In the genomic region with DNA sequence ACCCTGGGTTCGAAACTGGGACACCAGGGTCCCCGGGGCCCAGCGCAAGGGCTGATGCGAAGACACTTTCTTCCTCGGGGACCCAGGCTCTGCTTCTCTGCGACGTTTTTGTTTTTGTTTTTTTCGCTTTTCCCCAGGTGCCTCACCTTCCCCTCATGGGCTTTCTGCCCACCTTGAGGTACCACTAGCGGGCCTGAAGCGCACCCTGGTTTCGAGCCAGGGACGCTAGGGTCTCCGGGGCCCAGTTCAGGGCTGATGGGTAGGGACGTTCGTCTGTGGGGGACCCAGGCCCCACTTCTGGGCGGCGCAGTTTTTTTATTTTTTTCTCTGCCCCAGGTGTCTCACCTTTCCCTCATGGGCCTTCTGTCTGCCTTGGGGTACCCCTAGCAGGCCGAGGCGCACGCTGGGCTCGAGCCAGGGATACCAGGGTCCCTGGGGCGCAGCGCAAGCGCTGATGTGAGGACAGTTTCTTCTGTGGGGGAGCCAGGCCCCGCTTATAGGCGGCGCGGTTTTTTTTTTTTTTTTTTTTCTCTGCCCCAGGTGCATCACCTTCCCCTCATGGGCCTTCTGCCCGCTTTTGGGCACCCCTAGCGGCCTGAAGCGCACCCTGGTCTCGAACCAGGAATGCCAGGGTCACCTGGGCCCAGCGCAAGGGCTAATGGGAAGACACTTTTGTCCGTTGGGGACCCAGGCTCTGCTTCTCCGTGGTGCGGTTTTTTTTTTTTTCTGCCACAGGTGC, we compare ENCODE assay signal across 8 cellular contexts.
A peak's percentile ranks its signal among the peaks of the same experiment; 100 is the strongest.
DNase-seq lines count a peak whose midpoint lies in the region; ATAC-seq and TF ChIP-seq lines count a peak whose summit lies in the region.
"Not testable (repeated sequence)": the region's sequence is repeated elsewhere in the genome, so short reads cannot be mapped to it uniquely, and the experiment has no call there.

No MANE protein-coding gene starts in this region.

- not testable (repeated sequence) for H3K9me3 ChIP-seq in Karpas-422 (ENCODE audit: low read length); upper lobe of right lung

- not testable (repeated sequence) for H3K9me3 Mint-ChIP-seq in activated CD4-positive, alpha-beta T cell treated with anti-CD3 and anti-CD28 coated beads, Interleukin-2, amount 10 ng/mL, durations not matched to agents 24 days and 14 days; activated T-helper 2 cell treated with anti-CD3 and anti-CD28 coated beads, Interferon-gamma antibody, Interleukin-2, Interleukin-4, amounts not matched to agents 10 μg/mL and 5 μg/mL and 100 μg/mL, durations not matched to agents 14 hours and 24 hours and 36 hours; central memory CD8-positive, alpha-beta T cell; memory B cell; stimulated activated memory B cell treated with anti-CD40 and anti-IgM and Interleukin-4, amounts not matched to agents 10 μg/mL and 1 μg/mL and 100 μg/mL, for 72 hours

- H4K20me1 ChIP-seq in Karpas-422 (ENCODE audit: insufficient read depth, low read depth, low read length), result not testable (repeated sequence)

- H3K27ac ChIP-seq in Karpas-422 (ENCODE audit: low read length), result peak overlapping the region; percentile 87
- H3K27ac ChIP-seq in upper lobe of right lung, result not testable (repeated sequence)

- peak overlapping the region; percentile 57 for H3K9ac ChIP-seq in Karpas-422 (ENCODE audit: low read length)

- H3K4me2 ChIP-seq in Karpas-422 (ENCODE audit: low read depth, low read length, poor library complexity, severe bottlenecking), result peak overlapping the region; percentile 32

- intact Hi-C loops in activated CD4-positive, alpha-beta T cell treated with anti-CD3 and anti-CD28 coated beads, Interleukin-2, amount 10 ng/mL, durations not matched to agents 24 days and 14 days (cut with micrococcal nuclease); activated T-helper 2 cell treated with anti-CD3 and anti-CD28 coated beads, Interferon-gamma antibody, Interleukin-2, Interleukin-4, amounts not matched to agents 10 μg/mL and 5 μg/mL and 100 μg/mL, durations not matched to agents 14 hours and 24 hours and 36 hours (cut with micrococcal nuclease); upper lobe of right lung (cut with DNase I): not testable (repeated sequence)

- not testable (repeated sequence) for H3K4me1 Mint-ChIP-seq in activated CD4-positive, alpha-beta T cell treated with anti-CD3 and anti-CD28 coated beads, Interleukin-2, amount 10 ng/mL, durations not matched to agents 24 days and 14 days; activated T-helper 2 cell treated with anti-CD3 and anti-CD28 coated beads, Interferon-gamma antibody, Interleukin-2, Interleukin-4, amounts not matched to agents 10 μg/mL and 5 μg/mL and 100 μg/mL, durations not matched to agents 14 hours and 24 hours and 36 hours (ENCODE audit: low read depth); central memory CD8-positive, alpha-beta T cell; memory B cell
- peaks cover 12% of the 10 kb centered on the region for H3K4me1 Mint-ChIP-seq in stimulated activated memory B cell treated with anti-CD40 and anti-IgM and Interleukin-4, amounts not matched to agents 10 μg/mL and 1 μg/mL and 100 μg/mL, for 72 hours

- H3K4me3 Mint-ChIP-seq in activated CD4-positive, alpha-beta T cell treated with anti-CD3 and anti-CD28 coated beads, Interleukin-2, amount 10 ng/mL, durations not matched to agents 24 days and 14 days, result peak overlapping the region; percentile 39
- H3K4me3 Mint-ChIP-seq in activated T-helper 2 cell treated with anti-CD3 and anti-CD28 coated beads, Interferon-gamma antibody, Interleukin-2, Interleukin-4, amounts not matched to agents 10 μg/mL and 5 μg/mL and 100 μg/mL, durations not matched to agents 14 hours and 24 hours and 36 hours (ENCODE audit: low read depth), result peak overlapping the region; percentile 26
- H3K4me3 Mint-ChIP-seq in central memory CD8-positive, alpha-beta T cell, result peak overlapping the region; percentile 62
- H3K4me3 Mint-ChIP-seq in memory B cell, result peak overlapping the region; percentile 74
- peak overlapping the region; percentile 73 for H3K4me3 Mint-ChIP-seq in stimulated activated memory B cell treated with anti-CD40 and anti-IgM and Interleukin-4, amounts not matched to agents 10 μg/mL and 1 μg/mL and 100 μg/mL, for 72 hours

- not testable (repeated sequence) for DNase-seq in Karpas-422; activated CD4-positive, alpha-beta T cell treated with anti-CD3 and anti-CD28 coated beads, Interleukin-2, amount 10 ng/mL, durations not matched to agents 24 days and 14 days; activated T-helper 2 cell treated with anti-CD3 and anti-CD28 coated beads, Interferon-gamma antibody, Interleukin-2, Interleukin-4, amounts not matched to agents 10 μg/mL and 5 μg/mL and 100 μg/mL, durations not matched to agents 14 hours and 24 hours and 36 hours (ENCODE audit: low spot score); central memory CD8-positive, alpha-beta T cell (ENCODE audit: low spot score in 2 of 2); memory B cell (ENCODE audit: low spot score in 2 of 2)
- DNase-seq in upper lobe of right lung, result peak; percentile 9

- peak overlapping the region; percentile 40; the same call in 1 of the 2 replicates for H3K4me3 ChIP-seq in Karpas-422 (ENCODE audit: low read length)
- H3K4me3 ChIP-seq in upper lobe of right lung, result not testable (repeated sequence)

- H2AFZ ChIP-seq in Karpas-422 (ENCODE audit: low read length), result not testable (repeated sequence)

- not testable (repeated sequence) for TF ChIP-seq CTCF in upper lobe of right lung (IDR thresholded peaks at IDR 0.05)

- not testable (repeated sequence) for H3K27me3 Mint-ChIP-seq in activated CD4-positive, alpha-beta T cell treated with anti-CD3 and anti-CD28 coated beads, Interleukin-2, amount 10 ng/mL, durations not matched to agents 24 days and 14 days; activated T-helper 2 cell treated with anti-CD3 and anti-CD28 coated beads, Interferon-gamma antibody, Interleukin-2, Interleukin-4, amounts not matched to agents 10 μg/mL and 5 μg/mL and 100 μg/mL, durations not matched to agents 14 hours and 24 hours and 36 hours (ENCODE audit: low read depth); central memory CD8-positive, alpha-beta T cell; memory B cell; stimulated activated memory B cell treated with anti-CD40 and anti-IgM and Interleukin-4, amounts not matched to agents 10 μg/mL and 1 μg/mL and 100 μg/mL, for 72 hours

- H3K27me3 ChIP-seq in Karpas-422 (ENCODE audit: low read length); upper lobe of right lung: not testable (repeated sequence)

- not testable (repeated sequence) for H3K4me1 ChIP-seq in Karpas-422 (ENCODE audit: low read length); upper lobe of right lung

- not testable (repeated sequence) for H3K36me3 ChIP-seq in Karpas-422 (ENCODE audit: insufficient read depth, low read length); upper lobe of right lung

- ATAC-seq in GM18868 (IDR thresholded peaks at IDR 0.05; ENCODE audit: unreplicated experiment) (peak; percentile 41), memory B cell (ENCODE audit: low read depth) (peak; percentile 33)
- not testable (repeated sequence) for ATAC-seq in central memory CD8-positive, alpha-beta T cell (replicated peaks; ENCODE audit: extremely low read depth, poor library complexity, severe bottlenecking); stimulated activated memory B cell treated with anti-CD40 and anti-IgM and Interleukin-4, amounts not matched to agents 10 μg/mL and 1 μg/mL and 100 μg/mL, for 72 hours; upper lobe of right lung

- H3K36me3 Mint-ChIP-seq in activated CD4-positive, alpha-beta T cell treated with anti-CD3 and anti-CD28 coated beads, Interleukin-2, amount 10 ng/mL, durations not matched to agents 24 days and 14 days (ENCODE audit: low read depth); activated T-helper 2 cell treated with anti-CD3 and anti-CD28 coated beads, Interferon-gamma antibody, Interleukin-2, Interleukin-4, amounts not matched to agents 10 μg/mL and 5 μg/mL and 100 μg/mL, durations not matched to agents 14 hours and 24 hours and 36 hours (ENCODE audit: low read depth); memory B cell; stimulated activated memory B cell treated with anti-CD40 and anti-IgM and Interleukin-4, amounts not matched to agents 10 μg/mL and 1 μg/mL and 100 μg/mL, for 72 hours: not testable (repeated sequence)
- H3K36me3 Mint-ChIP-seq in central memory CD8-positive, alpha-beta T cell (ENCODE audit: insufficient read depth), result peaks cover 18% of the 10 kb centered on the region

- not testable (repeated sequence) for H3K9me2 ChIP-seq in Karpas-422 (replicated peaks; ENCODE audit: insufficient read depth, low read length)

- not testable (repeated sequence) for H3K79me2 ChIP-seq in Karpas-422 (ENCODE audit: low read length)

- peak overlapping the region; percentile 58 for H3K27ac Mint-ChIP-seq in activated CD4-positive, alpha-beta T cell treated with anti-CD3 and anti-CD28 coated beads, Interleukin-2, amount 10 ng/mL, durations not matched to agents 24 days and 14 days
- not testable (repeated sequence) for H3K27ac Mint-ChIP-seq in activated T-helper 2 cell treated with anti-CD3 and anti-CD28 coated beads, Interferon-gamma antibody, Interleukin-2, Interleukin-4, amounts not matched to agents 10 μg/mL and 5 μg/mL and 100 μg/mL, durations not matched to agents 14 hours and 24 hours and 36 hours; central memory CD8-positive, alpha-beta T cell (ENCODE audit: low read depth); memory B cell; stimulated activated memory B cell treated with anti-CD40 and anti-IgM and Interleukin-4, amounts not matched to agents 10 μg/mL and 1 μg/mL and 100 μg/mL, for 72 hours
